In the genomic region with DNA sequence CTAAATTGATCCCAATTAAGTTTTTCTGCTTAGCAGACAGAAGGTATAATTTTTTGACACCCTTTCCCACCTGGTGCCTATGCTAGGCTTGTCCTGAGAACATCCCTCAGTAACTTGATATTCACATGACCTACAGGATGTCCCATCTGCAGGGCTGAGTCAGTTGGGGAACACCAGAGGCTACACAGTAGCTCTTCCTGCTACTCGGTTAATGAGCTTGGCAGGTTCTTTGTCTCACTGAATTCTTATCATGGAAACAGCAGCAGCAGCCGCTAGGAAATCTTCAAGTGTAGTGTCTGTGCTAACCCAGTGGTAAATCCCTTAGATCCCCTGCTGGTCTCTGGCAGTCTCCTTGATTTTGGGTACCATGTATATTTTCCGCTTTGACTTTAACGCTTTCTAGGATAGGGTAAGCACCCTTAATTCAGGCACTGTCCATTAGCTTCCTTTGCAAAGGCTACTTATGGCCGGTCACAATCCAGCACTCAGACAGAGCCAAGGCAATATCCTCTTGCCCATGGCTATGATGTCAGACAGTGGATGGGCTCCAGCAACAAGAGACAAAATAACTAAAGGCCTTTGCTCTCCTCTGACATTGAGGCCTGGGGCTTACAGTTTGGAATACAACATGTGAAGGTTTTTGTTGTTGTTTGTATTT, we compare ENCODE assay signal across 8 cellular contexts. TPM values are rescaled to one million over a fixed set of nuclear protein-coding genes. Genes with fewer than 3 reads are reported as not detected.
DNase-seq lines count a peak whose midpoint lies in the region; ATAC-seq and TF ChIP-seq lines count a peak whose summit lies in the region.

No MANE protein-coding gene starts in this region.

- H3K27ac ChIP-seq in GM23338 (ENCODE audit: low read depth) (no peak overlapping the region), ascending aorta (peak overlapping the region; percentile 22 to 68), left lung (peak overlapping the region in 1 of 2 donors; percentile 3)

- no peak overlapping the region for H3K27ac Mint-ChIP-seq in GM23338

- no peaks in the 10 kb centered on the region for H3K9me3 Mint-ChIP-seq in GM23338

- no peak overlapping the region for H3K4me2 ChIP-seq in GM23338

- H3K4me1 ChIP-seq in GM23338 (ENCODE audit: insufficient read depth) (no peaks in the 10 kb centered on the region), ascending aorta (peaks cover 0 to 4% of the 10 kb centered on the region in 2 donors), left lung (peaks cover 0 to 7% of the 10 kb centered on the region in 2 donors)

- no peaks in the 10 kb centered on the region for H3K9me2 ChIP-seq in GM23338 (ENCODE audit: insufficient read depth)

- peaks cover 2% of the 10 kb centered on the region for H3K27me3 Mint-ChIP-seq in GM23338 (ENCODE audit: insufficient read depth, low read depth, poor library complexity)

- peaks cover 25% of the 10 kb centered on the region for H3K36me3 Mint-ChIP-seq in GM23338 (ENCODE audit: low read depth)

- H3K4me3 ChIP-seq in GM23338 (no peak overlapping the region), ascending aorta (no peak overlapping the region), left lung (no peak overlapping the region)

- peaks cover 4% of the 10 kb centered on the region; the same call in 1 of the 2 replicates for H4K20me1 ChIP-seq in GM23338 (replicated peaks; ENCODE audit: insufficient read depth)

- ATAC-seq in GM23338 (peak; percentile 55), left lung (peak; percentile 66), HG02798 (IDR thresholded peaks at IDR 0.05; ENCODE audit: poor library complexity, unreplicated experiment) (no peak), HG03097 (IDR thresholded peaks at IDR 0.05; ENCODE audit: low FRiP score, unreplicated experiment) (no peak), left colon (no peak)

- H3K4me1 Mint-ChIP-seq in GM23338 = no peaks in the 10 kb centered on the region; the same call in 2 of the 3 replicates

- H2AFZ ChIP-seq in GM23338 = no peak overlapping the region

- H3K36me3 ChIP-seq in GM23338 (ENCODE audit: insufficient read depth) (peaks cover 28% of the 10 kb centered on the region), ascending aorta (peaks cover 31 to 63% of the 10 kb centered on the region in 2 donors), left lung (peaks cover 0 to 92% of the 10 kb centered on the region in 2 donors)

- peak; percentile 65 for DNase-seq in A172 (ENCODE audit: low spot score)
- peak; percentile 22 for DNase-seq in GM23338 (ENCODE audit: low spot score)
- peak in 1 of 2 donors; percentile 69 for DNase-seq in ascending aorta (ENCODE audit: low spot score in 2 of 2)
- no peak for DNase-seq in left lung
- DNase-seq in DMS79 treated with DMSO at 0.1 percent for 48 hours (lab: John Stamatoyannopoulos, UW) = no peak
- DNase-seq in left colon = no peak

- no peaks in the 10 kb centered on the region for H3F3A ChIP-seq in GM23338 (replicated peaks; ENCODE audit: low read depth)

- TF ChIP-seq CTCF in GM23338 (conservative IDR thresholded peaks at IDR 0.05; ENCODE audit: low read depth in 2 of 2) = no peak
- TF ChIP-seq CTCF in ascending aorta (IDR thresholded peaks at IDR 0.05) = no peak
- TF ChIP-seq CTCF in left lung (IDR thresholded peaks at IDR 0.05) = no peak

- no peak overlapping the region for H3K4me3 Mint-ChIP-seq in GM23338

- H3K27me3 ChIP-seq in GM23338 (ENCODE audit: insufficient read depth) = no peaks in the 10 kb centered on the region
- no peaks in the 10 kb centered on the region for H3K27me3 ChIP-seq in ascending aorta
- no peaks in the 10 kb centered on the region for H3K27me3 ChIP-seq in left lung

- intact Hi-C loops in ascending aorta (cut with DNase I) = loop anchor here (1.0 to 5.0 kb wide), 3 partner anchors 48 to 265 kb away; partner anchors contain the start of gene PATL1
- intact Hi-C loops in left lung (cut with DNase I) = loop anchor here in 1 of 2 donors (2.0 kb wide), 1 partner anchor 47 kb away; the partner anchor contains the start of gene STX3
- intact Hi-C loops in left colon (cut with DNase I, micrococcal nuclease) = loop anchor here (2.0 to 5.0 kb wide), 2 partner anchors 49 to 50 kb away; no protein-coding TSS in a partner anchor

- no peaks in the 10 kb centered on the region for H3K9me3 ChIP-seq in ascending aorta
- no peaks in the 10 kb centered on the region for H3K9me3 ChIP-seq in left lung

- H3K79me2 ChIP-seq in GM23338 (replicated peaks; ENCODE audit: insufficient read depth) = no peaks in the 10 kb centered on the region

TF ChIP-seq in GM23338, 12 proteins besides CTCF, POLR2A, EP300 and RAD21 (continues in another document):
- TF ChIP-seq EZH2phosphoT487 (IDR thresholded peaks at IDR 0.05; ENCODE audit: unreplicated experiment) (no peak), POLR2AphosphoS5 (IDR thresholded peaks at IDR 0.05; ENCODE audit: low read depth) (no peak), ETS1 (IDR thresholded peaks at IDR 0.05) (no peak), STAT1 (IDR thresholded peaks at IDR 0.05; ENCODE audit: unreplicated experiment) (no peak), CREB1 (CRISPR knock-in tag; IDR thresholded peaks at IDR 0.05; ENCODE audit: low read depth) (no peak), ZNF331 (CRISPR knock-in tag; IDR thresholded peaks at IDR 0.05; ENCODE audit: low read depth) (no peak), NANOG (IDR thresholded peaks at IDR 0.05; ENCODE audit: borderline replicate concordance) (no peak), JUNB (IDR thresholded peaks at IDR 0.05; ENCODE audit: unreplicated experiment) (no peak), REST (IDR thresholded peaks at IDR 0.05; ENCODE audit: unreplicated experiment) (no peak)

RNA-seq across cellular contexts. Expression of gene MRPL16, which starts 8.5 kb away (rescaled TPM):
- 58.4 and 66.5 TPM in 2 replicates for total RNA-seq in A172 (2014; rRNA removed; shearing (Covaris generic))
- 74.8 and 77.4 TPM in 2 replicates for total RNA-seq in GM23338 (2014; rRNA removed; shearing (Covaris generic))
- polyA plus RNA-seq in GM23338 (2016; fragmentation: Nextera tagmentation; extraction: Ambion mirVana) = 149 and 176 TPM in 2 replicates
- total RNA-seq in ascending aorta (63.0 TPM), left lung (10 to 100 TPM; 32.9 to 35.6 TPM), left colon (10 to 100 TPM; 48.5 to 52.3 TPM)

RNA-seq across cellular contexts. Expression of gene CBLIF, which starts 43.2 kb away (rescaled TPM):
- total RNA-seq in A172 (2014; rRNA removed; shearing (Covaris generic)) = not detected in 2 replicates
- not detected in 2 replicates for total RNA-seq in GM23338 (2014; rRNA removed; shearing (Covaris generic))
- polyA plus RNA-seq in GM23338 (2016; fragmentation: Nextera tagmentation; extraction: Ambion mirVana) = not detected in 2 replicates
- total RNA-seq in ascending aorta (2.6 TPM), left lung (not detected), left colon (under 1 TPM in 1 of 2 donors, not detected in 1; 0.31 TPM)

RNA-seq across cellular contexts. Expression of gene STX3, which starts 46.9 kb away (rescaled TPM):
- total RNA-seq in A172 (2014; rRNA removed; shearing (Covaris generic)) = 53.2 and 70.0 TPM in 2 replicates
- total RNA-seq in GM23338 (2014; rRNA removed; shearing (Covaris generic)) = 47.9 and 65.5 TPM in 2 replicates
- 19.0 and 20.0 TPM in 2 replicates for polyA plus RNA-seq in GM23338 (2016; fragmentation: Nextera tagmentation; extraction: Ambion mirVana)
- total RNA-seq in ascending aorta = 18.0 TPM
- 10 to 100 TPM; 65.9 to 66.7 TPM for total RNA-seq in left lung
- 100 to 1,000 TPM in 1 of 2 donors, 10 to 100 TPM in 1; 83.8 to 133 TPM for total RNA-seq in left colon

Comparison
In these comparisons a context has a peak if more than half of its experiments do, and no peak if none do; other contexts are left out.
1. DNase-seq: peak in A172 (single experiment) and GM23338 (single experiment); none in left lung (0 of 2), DMS79 treated with DMSO at 0.1 percent for 48 hours (single experiment) and left colon (0 of 2).
2. ATAC-seq: peak in GM23338 (single experiment) and left lung (single experiment); none in HG02798 (single experiment), HG03097 (single experiment) and left colon (single experiment).